Comparison of ENCODE assay signal across 20 cellular contexts in genomic region chr3:185341616-185342457, GRCh38. TPM values are rescaled to one million over a fixed set of nuclear protein-coding genes. Genes with fewer than 3 reads are reported as not detected.
DNase-seq lines count a peak whose midpoint lies in the region; ATAC-seq, FAIRE-seq and TF ChIP-seq lines count a peak whose summit lies in the region.
"Had no signal": no experiment of that assay in that cellular context is flagged by ENCODE, and none has a peak within 500 bp of the region (broad histone marks: within the 10 kb centered on the region; RNA-seq: fewer than 3 reads in every experiment).

No MANE protein-coding gene starts in this region.

- peak; percentile 81 for FAIRE-seq in RCC 7860 (lab: Jason Lieb, UNC)

- no peaks in the 10 kb centered on the region for H3K36me3 ChIP-seq in GM23248 (ENCODE audit: low read depth)
- H3K36me3 ChIP-seq: BLaER1 treated with 17β-estradiol and CSF1 and Interleukin-3, amounts not matched to agents 10 nM and 100 nM; brain microvascular endothelial cell; lower lobe of right lung; Peyer's patch; suprapubic skin had no signal

- WGBS in GM23248 (ENCODE audit: low coverage in 1 of 2, low lambda C conversion rate in 2 of 2, missing lambda C conversion rate in 2 of 2), 2 experiments: 80 to 82% methylated on average over 5 of the region's 5 CpGs

- no peak for TF ChIP-seq CTCF in natural killer cell (IDR thresholded peaks at IDR 0.05)

- no peaks in the 10 kb centered on the region for H3K27me3 Mint-ChIP-seq in natural killer cell (ENCODE audit: low read depth in 2 of 2)

- no peaks in the 10 kb centered on the region for H3K9me3 Mint-ChIP-seq in natural killer cell
- H3K9me3 Mint-ChIP-seq: activated naive CD4-positive, alpha-beta T cell treated with anti-CD3 and anti-CD28 coated beads for 36 hours; nephron; T-cell had no signal

- no peaks in the 10 kb centered on the region for H3K79me2 ChIP-seq in GM23248 (ENCODE audit: insufficient read depth)

- H3K4me3 ChIP-seq in GM23248: no peak overlapping the region
- H3K4me3 ChIP-seq: BLaER1 treated with 17β-estradiol and CSF1 and Interleukin-3, amounts not matched to agents 10 nM and 100 nM; lower lobe of right lung; Peyer's patch; suprapubic skin had no signal

- in situ Hi-C loops in GM23248 (cut with MboI): no loop called here

- H3K9ac ChIP-seq in GM23248: no peak overlapping the region

- H2AFZ ChIP-seq in GM23248: no peak overlapping the region

- H3K27ac ChIP-seq in GM23248: no peak overlapping the region
- H3K27ac ChIP-seq: BLaER1 treated with 17β-estradiol and CSF1 and Interleukin-3, amounts not matched to agents 10 nM and 100 nM; brain microvascular endothelial cell; lower lobe of right lung; suprapubic skin had no signal

- H3K4me1 ChIP-seq in GM23248 (ENCODE audit: insufficient read depth): no peaks in the 10 kb centered on the region

- no peak overlapping the region for H3K4me3 Mint-ChIP-seq in natural killer cell
- H3K4me3 Mint-ChIP-seq: activated naive CD4-positive, alpha-beta T cell treated with anti-CD3 and anti-CD28 coated beads for 36 hours; nephron; T-cell had no signal

- peaks cover 14% of the 10 kb centered on the region in 2 donors for H3K4me1 Mint-ChIP-seq in natural killer cell

- no peaks in the 10 kb centered on the region for H3K36me3 Mint-ChIP-seq in natural killer cell
- H3K36me3 Mint-ChIP-seq: T-cell had no signal

- ATAC-seq in esophagus mucosa (peak; percentile 65), natural killer cell (no peak)
- ATAC-seq: activated CD4-positive, CD25-positive, alpha-beta regulatory T cell treated with anti-CD3 and anti-CD28 coated beads, Interleukin-2, amount 50 U/mL, for 24 hours; T-cell had no signal

- H4K20me1 ChIP-seq in GM23248 (ENCODE audit: insufficient read depth): no peaks in the 10 kb centered on the region
- H4K20me1 ChIP-seq: BLaER1 treated with 17β-estradiol and CSF1 and Interleukin-3, amounts not matched to agents 10 nM and 100 nM had no signal

- no peaks in the 10 kb centered on the region for H3K9me2 ChIP-seq in GM23248 (ENCODE audit: insufficient read depth)

- H3K27me3 ChIP-seq in GM23248 (replicated peaks; ENCODE audit: insufficient read depth): no peaks in the 10 kb centered on the region
- H3K27me3 ChIP-seq: BLaER1 treated with 17β-estradiol and CSF1 and Interleukin-3, amounts not matched to agents 10 nM and 100 nM; brain microvascular endothelial cell; Peyer's patch; suprapubic skin had no signal

- H3K4me2 ChIP-seq in GM23248 (ENCODE audit: unreplicated experiment): no peak overlapping the region

- H3K27ac Mint-ChIP-seq in natural killer cell: no peak overlapping the region
- H3K27ac Mint-ChIP-seq: activated naive CD4-positive, alpha-beta T cell treated with anti-CD3 and anti-CD28 coated beads for 36 hours; nephron; T-cell had no signal

- H3K9me3 ChIP-seq in GM23248 (ENCODE audit: low read depth): no peaks in the 10 kb centered on the region
- H3K9me3 ChIP-seq: BLaER1 treated with 17β-estradiol and CSF1 and Interleukin-3, amounts not matched to agents 10 nM and 100 nM; lower lobe of right lung; Peyer's patch; suprapubic skin had no signal

- no peaks in the 10 kb centered on the region for H3F3A ChIP-seq in GM23248 (ENCODE audit: insufficient read depth)

- peak; percentile 22 for DNase-seq in LHCN-M2 (ENCODE audit: low read depth)
- DNase-seq in RCC 7860 (ENCODE audit: low spot score): peak; percentile 81
- DNase-seq in posterior cingulate gyrus: peak in 6 of 10 donors; percentile 17 to 89 (median 57)
- no peak for DNase-seq in natural killer cell
- DNase-seq in GM23248: no peak
- DNase-seq in UCSD-AML1 (lab: John Stamatoyannopoulos, UW; ENCODE audit: unreplicated experiment): no peak
- DNase-seq: activated CD8-positive, alpha-beta memory T cell treated with anti-CD3 and anti-CD28 coated beads, Interleukin-2, amount 50 U/mL, for 4 hours; activated naive CD4-positive, alpha-beta T cell treated with anti-CD3 and anti-CD28 coated beads for 36 hours; brain microvascular endothelial cell; DND-41; lower lobe of right lung; NCI-H2029; NCI-H524; Peyer's patch; T-cell had no signal

- intact Hi-C loops in posterior cingulate gyrus (cut with DNase I): no loop called here
- intact Hi-C loops in natural killer cell (cut with micrococcal nuclease): no loop called here

RNA-seq across cellular contexts. Expression of gene MAP3K13, which starts 21.1 kb away (rescaled TPM):
- 18.0 and 18.6 TPM in 2 replicates for total RNA-seq in LHCN-M2 (2014; rRNA removed)
- 10.1 TPM for polyA plus RNA-seq in LHCN-M2 (2012)
- 22.0 TPM for total RNA-seq in esophagus mucosa
- 10 to 100 TPM in 1 of 3 donors, 1 to 10 TPM in 2; 3.3 to 11.8 (median 9.8) TPM for total RNA-seq in natural killer cell
- 14.8 and 16.7 TPM in 2 replicates for total RNA-seq in GM23248 (2014; rRNA removed; shearing (Covaris generic))
- 45.2 and 52.5 TPM in 2 replicates for polyA plus RNA-seq in GM23248 (2016; fragmentation: Nextera tagmentation; extraction: Ambion mirVana)

Comparison
In these comparisons a context has a peak if more than half of its experiments do, and no peak if none do; other contexts are left out.
1. DNase-seq: peak in LHCN-M2 (single experiment), RCC 7860 (single experiment) and posterior cingulate gyrus (6 of 10); none in natural killer cell (single experiment), GM23248 (single experiment) and UCSD-AML1 (single experiment).